2 cellular contexts compared by ENCODE assay signal in the genomic region with DNA sequence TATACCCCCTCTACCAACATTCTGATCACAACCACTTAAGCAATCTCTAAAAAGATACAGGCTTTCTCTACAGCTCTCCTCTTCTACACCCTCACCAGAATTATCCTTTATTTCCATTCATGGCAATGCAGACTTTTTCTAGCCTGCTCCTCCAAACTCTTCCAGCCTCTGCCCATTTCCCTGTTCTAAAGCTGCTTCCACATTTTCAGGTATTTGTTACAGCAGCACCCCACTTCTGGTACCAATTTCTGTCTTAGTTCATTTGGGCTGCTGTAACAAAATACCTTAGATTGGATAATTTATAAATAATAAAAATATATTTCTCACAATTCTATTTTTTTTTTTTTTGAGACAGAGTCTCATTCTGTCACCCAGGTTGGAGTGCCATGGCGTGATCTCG.
TF ChIP-seq lines count a peak whose summit lies in the region.

No MANE protein-coding gene starts in this region.

TF ChIP-seq in IMR-90, 13 proteins besides CTCF, POLR2A, EP300 and RAD21:
- no peak for TF ChIP-seq FOS (IDR thresholded peaks at IDR 0.05; ENCODE audit: low read depth, low read length)
- TF ChIP-seq MAFK (IDR thresholded peaks at IDR 0.05; ENCODE audit: low read depth, low read length): no peak
- no peak for TF ChIP-seq CEBPB (IDR thresholded peaks at IDR 0.05; ENCODE audit: low read depth, low read length)
- no peak for TF ChIP-seq RFX5 (IDR thresholded peaks at IDR 0.05; ENCODE audit: low read depth, low read length)
- TF ChIP-seq MAZ (IDR thresholded peaks at IDR 0.05; ENCODE audit: borderline replicate concordance, low read depth, low read length): no peak
- TF ChIP-seq CHD1 (IDR thresholded peaks at IDR 0.05; ENCODE audit: low read depth, low read length): no peak
- TF ChIP-seq NFE2L2 (IDR thresholded peaks at IDR 0.05; ENCODE audit: low read depth, low read length): no peak
- no peak for TF ChIP-seq MXI1 (IDR thresholded peaks at IDR 0.05; ENCODE audit: borderline replicate concordance, low read depth, low read length)
- no peak for TF ChIP-seq RCOR1 (IDR thresholded peaks at IDR 0.05; ENCODE audit: insufficient replicate concordance, low read length)
- TF ChIP-seq SMC3 (IDR thresholded peaks at IDR 0.05; ENCODE audit: low read depth, low read length): no peak
- TF ChIP-seq, protein P1, sequence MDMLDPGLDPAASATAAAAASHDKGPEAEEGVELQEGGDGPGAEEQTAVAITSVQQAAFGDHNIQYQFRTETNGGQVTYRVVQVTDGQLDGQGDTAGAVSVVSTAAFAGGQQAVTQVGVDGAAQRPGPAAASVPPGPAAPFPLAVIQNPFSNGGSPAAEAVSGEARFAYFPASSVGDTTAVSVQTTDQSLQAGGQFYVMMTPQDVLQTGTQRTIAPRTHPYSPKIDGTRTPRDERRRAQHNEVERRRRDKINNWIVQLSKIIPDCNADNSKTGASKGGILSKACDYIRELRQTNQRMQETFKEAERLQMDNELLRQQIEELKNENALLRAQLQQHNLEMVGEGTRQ (IDR thresholded peaks at IDR 0.05; ENCODE audit: low read depth, low read length): no peak
- TF ChIP-seq, protein P2, sequence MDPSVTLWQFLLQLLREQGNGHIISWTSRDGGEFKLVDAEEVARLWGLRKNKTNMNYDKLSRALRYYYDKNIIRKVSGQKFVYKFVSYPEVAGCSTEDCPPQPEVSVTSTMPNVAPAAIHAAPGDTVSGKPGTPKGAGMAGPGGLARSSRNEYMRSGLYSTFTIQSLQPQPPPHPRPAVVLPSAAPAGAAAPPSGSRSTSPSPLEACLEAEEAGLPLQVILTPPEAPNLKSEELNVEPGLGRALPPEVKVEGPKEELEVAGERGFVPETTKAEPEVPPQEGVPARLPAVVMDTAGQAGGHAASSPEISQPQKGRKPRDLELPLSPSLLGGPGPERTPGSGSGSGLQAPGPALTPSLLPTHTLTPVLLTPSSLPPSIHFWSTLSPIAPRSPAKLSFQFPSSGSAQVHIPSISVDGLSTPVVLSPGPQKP (IDR thresholded peaks at IDR 0.05; ENCODE audit: borderline replicate concordance, low read depth, low read length): no peak
- TF ChIP-seq BHLHE40 (IDR thresholded peaks at IDR 0.05; ENCODE audit: low read depth, low read length): no peak

TF ChIP-seq in K562, 482 proteins besides CTCF, POLR2A, EP300 and RAD21:
- TF ChIP-seq ZNF707 (CRISPR knock-in tag; conservative IDR thresholded peaks at IDR 0.05): peak; percentile 89
- TF ChIP-seq SMAD4 (CRISPR knock-in tag; conservative IDR thresholded peaks at IDR 0.05): no peak
